Comparison of ENCODE assay signal across 9 cellular contexts in the genomic region with DNA sequence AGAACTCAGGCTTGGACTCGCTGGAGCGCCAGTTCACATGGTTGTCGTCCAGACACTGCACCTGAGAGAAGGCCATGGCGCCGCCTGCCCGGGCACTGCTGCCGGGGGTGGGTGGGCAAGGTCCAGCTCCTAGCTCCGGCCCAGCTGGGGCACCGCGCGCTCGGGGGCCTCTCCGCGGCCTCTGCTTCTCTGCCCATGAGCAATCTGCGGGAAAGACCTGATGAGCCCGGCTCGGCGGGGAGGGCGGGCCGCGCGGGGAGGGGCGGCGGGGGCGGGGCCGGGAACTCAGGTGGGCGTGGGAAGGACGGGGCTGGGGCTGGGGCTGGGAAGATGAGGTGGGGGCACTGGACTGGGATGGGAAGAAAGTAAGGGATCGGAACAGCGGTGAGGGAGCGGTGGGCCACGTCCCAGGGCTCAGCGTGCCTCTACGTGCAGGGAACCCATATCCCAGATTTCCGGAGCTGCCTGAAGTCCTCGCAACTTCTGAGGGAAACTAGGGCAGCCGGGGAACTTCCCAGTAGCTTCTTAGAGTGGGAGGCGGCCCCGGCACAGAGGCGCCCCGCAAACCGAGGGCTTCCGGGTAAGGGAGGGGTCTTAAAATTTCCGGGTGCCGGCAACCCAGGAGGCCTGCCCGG. TPM values are rescaled to one million over a fixed set of nuclear protein-coding genes. Genes with fewer than 3 reads are reported as not detected.
DNase-seq lines count a peak whose midpoint lies in the region; ATAC-seq, FAIRE-seq and TF ChIP-seq lines count a peak whose summit lies in the region.
"Had no signal": no experiment of that assay in that cellular context is flagged by ENCODE, and none has a peak within 500 bp of the region (broad histone marks: within the 10 kb centered on the region; RNA-seq: fewer than 3 reads in every experiment).

No MANE protein-coding gene starts in this region.

- peaks cover 9% of the 10 kb centered on the region; the same call in 1 of the 2 replicates for H3F3A ChIP-seq in SU-DHL-6 (ENCODE audit: insufficient read depth)

- H3K4me1 Mint-ChIP-seq in astrocyte (ENCODE audit: low read depth, unreplicated experiment): peaks cover 8% of the 10 kb centered on the region

- H2AFZ ChIP-seq in SU-DHL-6 (ENCODE audit: low read depth, low read length, severe bottlenecking) (no peak overlapping the region), astrocyte (ENCODE audit: low read depth, low read length) (peak overlapping the region; percentile 70)

- H3K27ac ChIP-seq in SU-DHL-6 (ENCODE audit: low read depth, low read length): peak overlapping the region; percentile 65
- H3K27ac ChIP-seq in astrocyte (ENCODE audit: low read depth, low read length): peak overlapping the region; percentile 87

- ATAC-seq in GM18505 (IDR thresholded peaks at IDR 0.05; ENCODE audit: unreplicated experiment): peak; percentile 36
- ATAC-seq in HG03045 (IDR thresholded peaks at IDR 0.05; ENCODE audit: unreplicated experiment): peak; percentile 24

- H3K36me3 Mint-ChIP-seq in astrocyte (ENCODE audit: low read depth, unreplicated experiment): peaks cover 4% of the 10 kb centered on the region

- peak overlapping the region; percentile 90 for H3K4me3 Mint-ChIP-seq in astrocyte (ENCODE audit: unreplicated experiment)

- H3K36me3 ChIP-seq in SU-DHL-6 (ENCODE audit: low read length) (no peaks in the 10 kb centered on the region), astrocyte (ENCODE audit: insufficient read depth, low read length) (no peaks in the 10 kb centered on the region)

- peak overlapping the region; percentile 89 for H3K9ac ChIP-seq in SU-DHL-6 (ENCODE audit: low read length)
- H3K9ac ChIP-seq in astrocyte (ENCODE audit: low read length): peak overlapping the region; percentile 90

- H3K27ac Mint-ChIP-seq in astrocyte (ENCODE audit: unreplicated experiment): peak overlapping the region; percentile 88

- H3K4me2 ChIP-seq in SU-DHL-6 (ENCODE audit: low read depth, low read length, poor library complexity, severe bottlenecking): peak overlapping the region; percentile 82
- H3K4me2 ChIP-seq in astrocyte (ENCODE audit: low read length): peak overlapping the region; percentile 92

- TF ChIP-seq CTCF in SU-DHL-6 (IDR thresholded peaks at IDR 0.05; ENCODE audit: insufficient read depth, low read length, poor library complexity, severe bottlenecking) (no peak), astrocyte (IDR thresholded peaks at IDR 0.05; ENCODE audit: insufficient read depth, low read depth, low read length) (no peak)

- DNase-seq in astrocyte (ENCODE audit: low read depth): peak; percentile 31
- peak; percentile 84 for DNase-seq in iPS-NIHi7 (ENCODE audit: extremely low spot score)
- peak; percentile 52 to 56 for DNase-seq in stimulated activated CD4-positive, alpha-beta T cell treated with anti-CD3 and anti-CD28 coated beads, Interleukin-1b, Interleukin-23, amount 100 ng/mL, for 4 hours (ENCODE audit: low read depth in 2 of 2)
- DNase-seq in NCI-H1105 (lab: John Stamatoyannopoulos, UW): no peak
- DNase-seq in NCI-H524 (lab: John Stamatoyannopoulos, UW): no peak

- H3K4me3 ChIP-seq in SU-DHL-6 (ENCODE audit: insufficient read depth, low read length, poor library complexity, severe bottlenecking) (peak overlapping the region; percentile 97), astrocyte (ENCODE audit: insufficient read depth, low read depth, low read length) (peak overlapping the region; percentile 77)

- peaks cover 3% of the 10 kb centered on the region for H3K9me3 Mint-ChIP-seq in astrocyte (ENCODE audit: unreplicated experiment)

- no peak for FAIRE-seq in astrocyte (lab: Jason Lieb, UNC)

- H4K20me1 ChIP-seq in SU-DHL-6 (ENCODE audit: low read depth, low read length): no peaks in the 10 kb centered on the region
- peaks cover 46% of the 10 kb centered on the region for H4K20me1 ChIP-seq in astrocyte (ENCODE audit: insufficient read depth, low read length)

- no peaks in the 10 kb centered on the region for H3K9me2 ChIP-seq in SU-DHL-6 (replicated peaks; ENCODE audit: insufficient read depth, low read length)

- H3K4me1 ChIP-seq in astrocyte (ENCODE audit: insufficient read depth, low read length): peaks cover 44% of the 10 kb centered on the region

- H3K9me3 ChIP-seq in SU-DHL-6 (ENCODE audit: insufficient read depth, low read length) (no peaks in the 10 kb centered on the region), astrocyte (ENCODE audit: insufficient read depth, low read depth, low read length) (no peaks in the 10 kb centered on the region)

- peaks cover 3% of the 10 kb centered on the region for H3K27me3 Mint-ChIP-seq in astrocyte (ENCODE audit: low read depth, unreplicated experiment)

- H3K79me2 ChIP-seq in SU-DHL-6 (ENCODE audit: insufficient read depth, low read length) (peaks cover 19% of the 10 kb centered on the region; the same call in 1 of the 2 replicates), astrocyte (ENCODE audit: insufficient read depth, low read length) (peaks cover 50% of the 10 kb centered on the region)

- H3K27me3 ChIP-seq in SU-DHL-6 (ENCODE audit: low read length): no peaks in the 10 kb centered on the region
- H3K27me3 ChIP-seq in astrocyte (ENCODE audit: insufficient read depth, low read length): no peaks in the 10 kb centered on the region

- TF ChIP-seq POLR2A in GM18505 (IDR thresholded peaks at IDR 0.05; ENCODE audit: borderline replicate concordance, extremely low read depth, insufficient read depth, insufficient read length): no peak

RNA-seq across cellular contexts. Expression of gene FAM83G, which starts 0.5 kb away (rescaled TPM):
- 10.6 and 12.9 TPM in 2 replicates for total RNA-seq in astrocyte

RNA-seq across cellular contexts. Expression of gene GRAP, which starts 42.7 kb away (rescaled TPM):
- total RNA-seq in astrocyte: 0.30 and 0.38 TPM in 2 replicates

RNA-seq across cellular contexts. Expression of gene SLC5A10, which starts 52.1 kb away (rescaled TPM):
- 0.14 TPM in 1 of 2 replicates, not detected in the other for total RNA-seq in astrocyte
- total RNA-seq: dermis microvascular lymphatic vessel endothelial cell had no signal

Comparison
In these comparisons a context has a peak if more than half of its experiments do, and no peak if none do; other contexts are left out.
1. DNase-seq: peak in astrocyte (single experiment), iPS-NIHi7 (single experiment) and stimulated activated CD4-positive, alpha-beta T cell treated with anti-CD3 and anti-CD28 coated beads, Interleukin-1b, Interleukin-23, amount 100 ng/mL, for 4 hours (2 of 2); none in NCI-H1105 (single experiment) and NCI-H524 (0 of 2).